8 cellular contexts compared by ENCODE assay signal in genomic region chr10:16809074-16809718, GRCh38.
DNase-seq lines count a peak whose midpoint lies in the region; ATAC-seq and TF ChIP-seq lines count a peak whose summit lies in the region.

No MANE protein-coding gene starts in this region.

- ATAC-seq in GM19452 (IDR thresholded peaks at IDR 0.05; ENCODE audit: unreplicated experiment), result peak; percentile 71
- ATAC-seq in HG03457 (IDR thresholded peaks at IDR 0.05; ENCODE audit: unreplicated experiment), result peak; percentile 71

- no peaks in the 10 kb centered on the region for H3K27me3 ChIP-seq in brain microvascular endothelial cell (replicated peaks)

- no peaks in the 10 kb centered on the region for H3K9me3 Mint-ChIP-seq in T-helper 2 cell treated with Interferon-gamma antibody and Interleukin-4, amounts not matched to agents 5 μg/mL and 100 μg/mL, for 36 hours

- H3K36me3 ChIP-seq in brain microvascular endothelial cell (replicated peaks), result no peaks in the 10 kb centered on the region

- TF ChIP-seq CTCF in brain microvascular endothelial cell (IDR thresholded peaks at IDR 0.05; ENCODE audit: low read depth, low read length, missing control alignments), result peak; percentile 81

- DNase-seq in DMS53 treated with DMSO at 0.1 percent for 48 hours (lab: John Stamatoyannopoulos, UW; ENCODE audit: unreplicated experiment) (peak; percentile 24), brain microvascular endothelial cell (peak; percentile 66), kidney glomerular epithelial cell (lab: John Stamatoyannopoulos, UW) (peak; percentile 19), NCI-H2029 (lab: John Stamatoyannopoulos, UW) (no peak)
- DNase-seq in T-helper 2 cell treated with Interferon-gamma antibody and Interleukin-4, amounts not matched to agents 5 μg/mL and 100 μg/mL, for 36 hours (ENCODE audit: low spot score), result peak; percentile 23
- DNase-seq in stimulated activated naive CD4-positive, alpha-beta T cell treated with Interleukin-2 at 50 U/mL for 16 hours (lab: John Stamatoyannopoulos, UW), result peak; percentile 39

- in situ Hi-C loops in brain microvascular endothelial cell (cut with HindIII; ENCODE audit: low pct_ligation_motif_present, low sequenced_read_pairs), result no loop called here

- no peak overlapping the region for H3K4me3 Mint-ChIP-seq in T-helper 2 cell treated with Interferon-gamma antibody and Interleukin-4, amounts not matched to agents 5 μg/mL and 100 μg/mL, for 36 hours

- no peak overlapping the region for H3K27ac Mint-ChIP-seq in T-helper 2 cell treated with Interferon-gamma antibody and Interleukin-4, amounts not matched to agents 5 μg/mL and 100 μg/mL, for 36 hours

- peaks cover 14% of the 10 kb centered on the region for H3K36me3 Mint-ChIP-seq in T-helper 2 cell treated with Interferon-gamma antibody and Interleukin-4, amounts not matched to agents 5 μg/mL and 100 μg/mL, for 36 hours (ENCODE audit: low read depth)

- H3K27me3 Mint-ChIP-seq in T-helper 2 cell treated with Interferon-gamma antibody and Interleukin-4, amounts not matched to agents 5 μg/mL and 100 μg/mL, for 36 hours (ENCODE audit: low read depth), result no peaks in the 10 kb centered on the region

- H3K27ac ChIP-seq in brain microvascular endothelial cell, result no peak overlapping the region

- H3K4me3 ChIP-seq in brain microvascular endothelial cell (ENCODE audit: low read depth, low read length), result no peak overlapping the region

- H3K4me1 Mint-ChIP-seq in T-helper 2 cell treated with Interferon-gamma antibody and Interleukin-4, amounts not matched to agents 5 μg/mL and 100 μg/mL, for 36 hours (ENCODE audit: low read depth), result peaks cover 13% of the 10 kb centered on the region
